In genomic region chr19:13096968-13097330, GRCh38 we compare ENCODE assay signal across 1 cellular context.
TF ChIP-seq lines count a peak whose summit lies in the region.

No MANE protein-coding gene starts in this region.

TF ChIP-seq in GM12891, 5 proteins besides CTCF, POLR2A, EP300 and RAD21:
- no peak for TF ChIP-seq SPI1 (IDR thresholded peaks at IDR 0.05; ENCODE audit: low read depth, low read length)
- TF ChIP-seq POU2F2 (IDR thresholded peaks at IDR 0.05; ENCODE audit: low read depth, low read length): no peak
- TF ChIP-seq POLR2AphosphoS5 (IDR thresholded peaks at IDR 0.05; ENCODE audit: low read depth, low read length): no peak
- no peak for TF ChIP-seq PAX5 (IDR thresholded peaks at IDR 0.05; ENCODE audit: insufficient read depth, low read length, severe bottlenecking)
- TF ChIP-seq TAF1 (IDR thresholded peaks at IDR 0.05; ENCODE audit: low read depth, low read length): no peak
